ENCODE assay signal across 8 cellular contexts in genomic region chr22:44026066-44026629, GRCh38. TPM values are rescaled to one million over a fixed set of nuclear protein-coding genes. Genes with fewer than 3 reads are reported as not detected.
DNase-seq lines count a peak whose midpoint lies in the region; ATAC-seq and TF ChIP-seq lines count a peak whose summit lies in the region.

No MANE protein-coding gene starts in this region.

- no peak overlapping the region for H3K4me3 ChIP-seq in osteoblast (ENCODE audit: insufficient read depth, low read length)

- TF ChIP-seq CTCF in CD14-positive monocyte (IDR thresholded peaks at IDR 0.05) (no peak), osteoblast (IDR thresholded peaks at IDR 0.05; ENCODE audit: extremely low read depth, low read depth, low read length) (no peak)

- H4K20me1 ChIP-seq in osteoblast (ENCODE audit: insufficient read depth, low read length) = peaks cover 2% of the 10 kb centered on the region

- no peaks in the 10 kb centered on the region for H3K27me3 ChIP-seq in osteoblast (ENCODE audit: insufficient read depth, low read length)

- peak overlapping the region; percentile 100 for H3K27ac Mint-ChIP-seq in CD14-positive monocyte
- H3K27ac Mint-ChIP-seq in IgD-negative memory B cell = peak overlapping the region; percentile 93 to 100 (median 99)

- H3K36me3 ChIP-seq in osteoblast (ENCODE audit: insufficient read depth, low read length) = no peaks in the 10 kb centered on the region

- H3K79me2 ChIP-seq in osteoblast (ENCODE audit: insufficient read depth, low read length) = peaks cover 60% of the 10 kb centered on the region

- ATAC-seq in HG03280 (IDR thresholded peaks at IDR 0.05; ENCODE audit: unreplicated experiment) = no peak

- H3K4me2 ChIP-seq in osteoblast (ENCODE audit: insufficient read depth, low read length) = no peak overlapping the region

- intact Hi-C loops in CD14-positive monocyte (cut with micrococcal nuclease) = loop anchor here (1.0 to 2.0 kb wide), 2 partner anchors 42 to 147 kb away; no protein-coding TSS in a partner anchor

- H3K4me3 Mint-ChIP-seq in CD14-positive monocyte (peak overlapping the region; percentile 83 to 89), IgD-negative memory B cell (peak overlapping the region; percentile 79 to 95 (median 90))

- peaks cover 0 to 6% (median 0%) of the 10 kb centered on the region in 3 donors for H3K27me3 Mint-ChIP-seq in CD14-positive monocyte (ENCODE audit: low read depth in 3 of 3)
- H3K27me3 Mint-ChIP-seq in IgD-negative memory B cell = no peaks in the 10 kb centered on the region

- peak overlapping the region; percentile 88 for H3K27ac ChIP-seq in cingulate gyrus (ENCODE audit: low read depth, low read length)
- peak overlapping the region; percentile 12 for H3K27ac ChIP-seq in osteoblast (ENCODE audit: low read depth, low read length)

- no peak overlapping the region for H2AFZ ChIP-seq in osteoblast (ENCODE audit: low read length)

- DNase-seq in CD14-positive monocyte (ENCODE audit: low spot score) (no peak), osteoblast (ENCODE audit: insufficient read length, low spot score, missing footprints) (peak; percentile 74), GM19238 (ENCODE audit: insufficient read length, low spot score) (no peak), NCI-H526 (lab: John Stamatoyannopoulos, UW) (no peak), SHP77 (lab: John Stamatoyannopoulos, UW) (no peak)

- no peaks in the 10 kb centered on the region for H3K9me3 ChIP-seq in osteoblast (ENCODE audit: low read depth, low read length)

- peaks cover 55% of the 10 kb centered on the region for H3K4me1 Mint-ChIP-seq in CD14-positive monocyte
- peaks cover 25 to 49% (median 40%) of the 10 kb centered on the region in 3 donors for H3K4me1 Mint-ChIP-seq in IgD-negative memory B cell

- H3K4me1 ChIP-seq in osteoblast (ENCODE audit: insufficient read depth, low read length) = peaks cover 23% of the 10 kb centered on the region

- H3K9me3 Mint-ChIP-seq in CD14-positive monocyte (peaks cover 0 to 2% (median 0%) of the 10 kb centered on the region in 7 donors), IgD-negative memory B cell (no peaks in the 10 kb centered on the region)

- H3K36me3 Mint-ChIP-seq in CD14-positive monocyte = peaks cover 8 to 14% of the 10 kb centered on the region in 2 donors
- peaks cover 4% of the 10 kb centered on the region for H3K36me3 Mint-ChIP-seq in IgD-negative memory B cell

RNA-seq across cellular contexts. Expression of gene PARVB, which starts 2.0 kb away (rescaled TPM):
- 10 to 100 TPM; 13.4 to 17.9 TPM for polyA plus RNA-seq in CD14-positive monocyte
- 22.8 TPM for polyA plus RNA-seq in IgD-negative memory B cell
- 24.5 and 29.3 TPM in 2 replicates for total RNA-seq in osteoblast
